ENCODE assay signal across 11 cellular contexts in the genomic region with DNA sequence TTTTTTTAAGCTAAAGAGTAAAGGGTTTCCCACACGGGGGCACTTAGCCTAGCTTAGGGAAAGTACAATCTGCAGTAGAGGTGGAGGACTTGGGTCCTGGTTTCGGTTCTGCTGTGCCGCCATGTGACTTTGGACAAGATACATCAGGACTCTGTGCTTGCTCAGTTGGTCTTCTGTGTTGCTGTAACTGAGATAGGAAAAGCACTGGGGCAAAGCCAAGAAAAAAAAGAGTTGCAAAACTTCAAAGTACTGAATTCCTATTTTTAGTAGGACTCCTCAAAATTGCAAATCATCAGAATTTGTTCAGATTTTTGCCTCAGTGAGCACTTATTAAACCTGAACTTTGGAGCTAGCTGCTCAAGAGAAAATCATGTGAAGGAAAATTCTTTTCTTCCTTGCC. TPM values are rescaled to one million over a fixed set of nuclear protein-coding genes. Genes with fewer than 3 reads are reported as not detected.
DNase-seq lines count a peak whose midpoint lies in the region; ATAC-seq and TF ChIP-seq lines count a peak whose summit lies in the region.
"Had no signal": no experiment of that assay in that cellular context is flagged by ENCODE, and none has a peak within 500 bp of the region (broad histone marks: within the 10 kb centered on the region; RNA-seq: fewer than 3 reads in every experiment).

No MANE protein-coding gene starts in this region.

- no peaks in the 10 kb centered on the region for H3K79me2 ChIP-seq in OCI-LY3 (ENCODE audit: low read length)

- H3K27me3 ChIP-seq in OCI-LY3 (ENCODE audit: low read depth, low read length) (no peaks in the 10 kb centered on the region), heart right ventricle (no peaks in the 10 kb centered on the region), ovary (no peaks in the 10 kb centered on the region)

- H3K9ac ChIP-seq in OCI-LY3 (ENCODE audit: low read length) = no peak overlapping the region

- H4K20me1 ChIP-seq in OCI-LY3 (ENCODE audit: insufficient read depth, low read length) = no peaks in the 10 kb centered on the region

- no peak for TF ChIP-seq POLR2A in ovary (IDR thresholded peaks at IDR 0.05)

- H3K4me2 ChIP-seq in OCI-LY3 (ENCODE audit: low read length) = peak overlapping the region; percentile 53

- H2AFZ ChIP-seq in OCI-LY3 (ENCODE audit: low read depth, low read length) = peak overlapping the region; percentile 49

- no peak overlapping the region for H3K4me3 ChIP-seq in GM12865 (ENCODE audit: low read depth, low read length)
- H3K4me3 ChIP-seq in OCI-LY3 (ENCODE audit: low read length) = peak overlapping the region; percentile 25
- no peak overlapping the region for H3K4me3 ChIP-seq in heart right ventricle
- H3K4me3 ChIP-seq in ovary = no peak overlapping the region

- WGBS in heart right ventricle, 2 donors = 55 to 57% methylated on average over 3 of the region's 3 CpGs
- 6 to 8% (median 8%) methylated on average over 3 of the region's 3 CpGs for WGBS in ovary, 3 donors

- H3K36me3 ChIP-seq in OCI-LY3 (replicated peaks; ENCODE audit: low read depth, low read length) = no peaks in the 10 kb centered on the region
- H3K36me3 ChIP-seq in heart right ventricle = no peaks in the 10 kb centered on the region
- no peaks in the 10 kb centered on the region for H3K36me3 ChIP-seq in ovary

- TF ChIP-seq EP300 in ovary (IDR thresholded peaks at IDR 0.05) = no peak

- H3K4me1 ChIP-seq in OCI-LY3 (ENCODE audit: low read length) (peaks cover 20% of the 10 kb centered on the region), heart right ventricle (peaks cover 0 to 29% (median 0%) of the 10 kb centered on the region in 9 donors), ovary (ENCODE audit: insufficient read depth) (no peaks in the 10 kb centered on the region)

- peak in 7 of 8 donors; percentile 64 to 87 (median 74) for ATAC-seq in heart right ventricle

- H3K27ac ChIP-seq in OCI-LY3 (ENCODE audit: low read length) (no peak overlapping the region), heart right ventricle (peak overlapping the region in 2 of 10 donors; percentile 40 to 62), ovary (peak overlapping the region in 1 of 2 donors; percentile 21)

- DNase-seq in GM12865 (ENCODE audit: low read depth) (peak; percentile 34), heart right ventricle (no peak), ovary (peak in 4 of 5 donors; percentile 44 to 57 (median 50)), HuH-7.5 (ENCODE audit: low spot score) (no peak), NCI-H524 (lab: John Stamatoyannopoulos, UW) (no peak), activated T-cell treated with anti-CD3 and anti-CD28 coated beads for 4 hours (no peak), NCI-H510A (lab: John Stamatoyannopoulos, UW) (no peak)
- DNase-seq: activated naive CD4-positive, alpha-beta T cell; effector memory CD4-positive, alpha-beta T cell; NCI-H1092 treated with DMSO at 0.1 percent for 48 hours had no signal

- TF ChIP-seq CTCF in GM12865 (IDR thresholded peaks at IDR 0.05; ENCODE audit: insufficient read depth, low read depth, low read length, missing control alignments) (no peak), OCI-LY3 (IDR thresholded peaks at IDR 0.05; ENCODE audit: low read depth, low read length) (no peak; the same call in 1 of the 2 replicates), heart right ventricle (IDR thresholded peaks at IDR 0.05) (peak in 1 of 9 donors; percentile 9), ovary (IDR thresholded peaks at IDR 0.05) (no peak)

- H3K9me3 ChIP-seq in OCI-LY3 (ENCODE audit: insufficient read depth, low read length) (no peaks in the 10 kb centered on the region), heart right ventricle (no peaks in the 10 kb centered on the region), ovary (no peaks in the 10 kb centered on the region)

- intact Hi-C loops in heart right ventricle (cut with DNase I) = loop anchor here in 1 of 10 donors (10.0 kb wide), 1 partner anchor 529 kb away; a partner anchor contains a TSS
- intact Hi-C loops in ovary (cut with DNase I) = no loop called here

RNA-seq across cellular contexts. Expression of a gene that starts 6.9 kb away (rescaled TPM):
- total RNA-seq in heart right ventricle = 10 to 100 TPM in 6 of 10 donors, 1 to 10 TPM in 4; 6.9 to 13.4 (median 10.4) TPM
- 10 to 100 TPM in 1 of 2 donors, 1 to 10 TPM in 1; 9.9 to 24.1 TPM for polyA plus RNA-seq in heart right ventricle
- total RNA-seq in ovary = 10 to 100 TPM; 24.4 to 37.2 (median 30.6) TPM
- 10 to 100 TPM; 22.2 to 31.2 TPM for polyA plus RNA-seq in ovary

Comparison
In these comparisons a context has a peak if more than half of its experiments do, and no peak if none do; other contexts are left out.
1. DNase-seq: peak in GM12865 (single experiment) and ovary (4 of 5); none in heart right ventricle (0 of 2), HuH-7.5 (single experiment), NCI-H524 (0 of 2), activated T-cell treated with anti-CD3 and anti-CD28 coated beads for 4 hours (single experiment) and NCI-H510A (single experiment).